ENCODE assay signal across 8 cellular contexts in genomic region chr19:6047741-6048231, GRCh38.
A peak's percentile ranks its signal among the peaks of the same experiment; 100 is the strongest.
DNase-seq lines count a peak whose midpoint lies in the region; ATAC-seq, FAIRE-seq and TF ChIP-seq lines count a peak whose summit lies in the region.

No MANE protein-coding gene starts in this region.

- TF ChIP-seq EP300 in SK-N-SH (IDR thresholded peaks at IDR 0.05; ENCODE audit: borderline replicate concordance in 1 of 2, low read depth in 1 of 2, low read length in 1 of 2): no peak

- POLR2A ChIA-PET in SK-N-SH (lab: Yijun Ruan, JAX): no interaction called here

- DNase-seq in CD1c-positive myeloid dendritic cell (ENCODE audit: extremely low spot score) (peak; percentile 28), HTR-8/SVneo (ENCODE audit: insufficient read length, low spot score) (peak; percentile 47), SK-N-SH (peak; percentile 84), glomerular visceral epithelial cell (ENCODE audit: extremely low spot score) (peak; percentile 38), smooth muscle cell (lab: John Stamatoyannopoulos, UW; ENCODE audit: unreplicated experiment) (no peak)

- H3K4me3 ChIP-seq in SK-N-SH (ENCODE audit: low read depth in 2 of 2, low read length in 1 of 2) (peak overlapping the region in 1 of 2 experiments; percentile 14; a peak in 1 of 4 replicates), smooth muscle cell (no peak overlapping the region)

- H3K36me3 ChIP-seq in SK-N-SH (replicated peaks in 1 of 2; ENCODE audit: control insufficient read depth in 1 of 2, insufficient read depth in 2 of 2, low read length in 1 of 2): peaks cover 0 to 21% of the 10 kb centered on the region in 2 experiments
- no peaks in the 10 kb centered on the region for H3K36me3 ChIP-seq in smooth muscle cell (ENCODE audit: low read depth)

- CTCF ChIA-PET in SK-N-SH (lab: Yijun Ruan, JAX): interaction anchor here (0.6 to 3.2 kb wide), 76 partner anchors 10 to 689 kb away, joined by 3 to 106 read pairs (median 5); partner anchors contain the start of genes ACSBG2, GTF2F1, NRTN and RANBP3

- peak overlapping the region in 1 of 2 experiments; percentile 50; a peak in 1 of 4 replicates for H3K27ac ChIP-seq in SK-N-SH (ENCODE audit: low read depth in 2 of 2, low read length in 1 of 2)
- H3K27ac ChIP-seq in smooth muscle cell (ENCODE audit: low read depth): no peak overlapping the region

- 74% methylated on average over 6 of the region's 8 CpGs for WGBS in SK-N-SH (ENCODE audit: low lambda C conversion rate)
- 53% methylated on average over 8 of the region's 8 CpGs for WGBS in smooth muscle cell (ENCODE audit: low lambda C conversion rate)

- H3K79me2 ChIP-seq in SK-N-SH (ENCODE audit: insufficient read depth) (peaks cover 22% of the 10 kb centered on the region; the same call in 1 of the 2 replicates), smooth muscle cell (ENCODE audit: low read depth) (no peaks in the 10 kb centered on the region)

- peak; percentile 65 for TF ChIP-seq RAD21 in SK-N-SH (IDR thresholded peaks at IDR 0.05; ENCODE audit: low read length)

- TF ChIP-seq CTCF in SK-N-SH (IDR thresholded peaks at IDR 0.05) (peak; percentile 80), smooth muscle cell (IDR thresholded peaks at IDR 0.05; ENCODE audit: borderline replicate concordance, insufficient read depth, poor library complexity, severe bottlenecking) (peak; percentile 50)

- H3K27me3 ChIP-seq in SK-N-SH (ENCODE audit: insufficient read depth) (no peaks in the 10 kb centered on the region), smooth muscle cell (ENCODE audit: low read depth) (no peaks in the 10 kb centered on the region)

- no peak for ATAC-seq in HG03442 (IDR thresholded peaks at IDR 0.05; ENCODE audit: unreplicated experiment)
- ATAC-seq in GM19452 (IDR thresholded peaks at IDR 0.05; ENCODE audit: unreplicated experiment): no peak
- no peak for ATAC-seq in HG03108 (IDR thresholded peaks at IDR 0.05; ENCODE audit: unreplicated experiment)

- no peaks in the 10 kb centered on the region for H3K9me2 ChIP-seq in SK-N-SH

- H3K9me3 ChIP-seq in SK-N-SH: no peaks in the 10 kb centered on the region
- no peaks in the 10 kb centered on the region for H3K9me3 ChIP-seq in smooth muscle cell (replicated peaks; ENCODE audit: low read depth)

- H2AFZ ChIP-seq in SK-N-SH (ENCODE audit: low read depth) (0 out of 2 replicates have a peak overlapping the region, but pooled peaks have one; percentile 56), smooth muscle cell (ENCODE audit: low read depth) (no peak overlapping the region)

- peak overlapping the region; percentile 16; the same call in 1 of the 2 replicates for H3K9ac ChIP-seq in SK-N-SH
- H3K9ac ChIP-seq in smooth muscle cell (ENCODE audit: low read depth): no peak overlapping the region

- no peak for FAIRE-seq in HTR-8/SVneo (lab: Jason Lieb, UNC)

- H3F3A ChIP-seq in SK-N-SH (replicated peaks; ENCODE audit: insufficient read depth): peaks cover 14% of the 10 kb centered on the region
- H3F3A ChIP-seq in smooth muscle cell (ENCODE audit: low read depth): no peaks in the 10 kb centered on the region

- H3K4me1 ChIP-seq in SK-N-SH (ENCODE audit: control insufficient read depth in 1 of 2, insufficient read depth in 2 of 2, low read depth in 1 of 2, low read length in 1 of 2): peaks cover 0 to 3% of the 10 kb centered on the region in 2 experiments; a peak in 1 of 4 replicates
- H3K4me1 ChIP-seq in smooth muscle cell (ENCODE audit: low read depth): no peaks in the 10 kb centered on the region

- peak overlapping the region; percentile 42; the same call in 1 of the 2 replicates for H3K4me2 ChIP-seq in SK-N-SH
- no peak overlapping the region for H3K4me2 ChIP-seq in smooth muscle cell

- H4K20me1 ChIP-seq in SK-N-SH (ENCODE audit: insufficient read depth) (no peaks in the 10 kb centered on the region), smooth muscle cell (ENCODE audit: low read depth) (no peaks in the 10 kb centered on the region)

TF ChIP-seq in SK-N-SH, 30 proteins besides CTCF, POLR2A, EP300 and RAD21:
- TF ChIP-seq RFX5 (IDR thresholded peaks at IDR 0.05; ENCODE audit: low read length) (no peak), SMC3 (IDR thresholded peaks at IDR 0.05; ENCODE audit: low read depth, low read length) (peak; percentile 73)
